7 cellular contexts compared by ENCODE assay signal in genomic region chr7:35253680-35254495, GRCh38. TPM values are rescaled to one million over a fixed set of nuclear protein-coding genes. Genes with fewer than 3 reads are reported as not detected.
DNase-seq lines count a peak whose midpoint lies in the region; ATAC-seq and TF ChIP-seq lines count a peak whose summit lies in the region.

TSS of gene TBX20 (minus strand) at chr7:35254100. CDS start at chr7:35253620, 480 bp downstream.

- intact Hi-C loops in spleen (cut with DNase I; ENCODE audit: low total_unique reads): no loop called here

- H3K4me1 ChIP-seq in adipocyte (ENCODE audit: control insufficient read depth, insufficient read depth, low read length): no peaks in the 10 kb centered on the region
- peaks cover 8% of the 10 kb centered on the region; the same call in 1 of the 2 replicates for H3K4me1 ChIP-seq in iPS-20b (ENCODE audit: insufficient read depth, low read length)
- peaks cover 5 to 41% (median 27%) of the 10 kb centered on the region in 6 donors for H3K4me1 ChIP-seq in spleen

- H3K27me3 ChIP-seq in adipocyte (replicated peaks; ENCODE audit: control insufficient read depth, insufficient read depth, low read length) (peaks cover 97% of the 10 kb centered on the region), iPS-20b (ENCODE audit: insufficient read depth, low read length) (peaks cover 100% of the 10 kb centered on the region), spleen (replicated peaks in 1 of 7) (peaks cover 15 to 100% (median 100%) of the 10 kb centered on the region in 7 donors)

- 2 to 9% (median 4%) methylated on average over 21 to 77 of the region's 77 CpGs for WGBS in spleen, 5 donors

- H3K27ac ChIP-seq in iPS-20b (ENCODE audit: low read length) (no peak within 1 kb of the TSS), spleen (no peak within 1 kb of the TSS)

- DNase-seq in M059J (ENCODE audit: low read depth) (peak; percentile 59), adipocyte (ENCODE audit: low read depth) (peak; percentile 58), spleen (peak; percentile 74), GM19240 (ENCODE audit: insufficient read length, low spot score) (no peak)

- no peaks in the 10 kb centered on the region for H3K36me3 ChIP-seq in adipocyte (ENCODE audit: control insufficient read depth, insufficient read depth, low read length, severe bottlenecking)
- no peaks in the 10 kb centered on the region for H3K36me3 ChIP-seq in iPS-20b (ENCODE audit: insufficient read depth, low read depth, low read length)
- H3K36me3 ChIP-seq in spleen: no peaks in the 10 kb centered on the region

- TF ChIP-seq CTCF in spleen (IDR thresholded peaks at IDR 0.05 in 8 of 11, conservative IDR thresholded peaks at IDR 0.05 in 3 of 11): no peak

- H3K9ac ChIP-seq in adipocyte (ENCODE audit: low read length): no peak within 1 kb of the TSS
- H3K9ac ChIP-seq in iPS-20b (ENCODE audit: low read depth, low read length): no peak within 1 kb of the TSS

- ATAC-seq in GM18511 (IDR thresholded peaks at IDR 0.05; ENCODE audit: unreplicated experiment): peak; percentile 55
- ATAC-seq in GM21825 (IDR thresholded peaks at IDR 0.05; ENCODE audit: unreplicated experiment): no peak

- TF ChIP-seq POLR2A in spleen (IDR thresholded peaks at IDR 0.05): no peak

- H3K9me3 ChIP-seq in adipocyte (ENCODE audit: control insufficient read depth, low read length) (peaks cover 16% of the 10 kb centered on the region), iPS-20b (ENCODE audit: insufficient read depth, low read depth, low read length) (no peaks in the 10 kb centered on the region), spleen (peaks cover 0 to 32% (median 0%) of the 10 kb centered on the region in 8 donors)

- H3K4me3 ChIP-seq in adipocyte (ENCODE audit: low read length) (peak within 1 kb of the TSS; percentile 69), iPS-20b (ENCODE audit: low read length) (peak within 1 kb of the TSS; percentile 66), spleen (peak within 1 kb of the TSS; percentile 23 to 70 (median 45))

RNA-seq across cellular contexts. Expression of gene TBX20, which starts in this region (rescaled TPM):
- 2.1 and 4.3 TPM in 2 replicates for total RNA-seq in M059J (2014; rRNA removed; shearing (Covaris generic))
- not detected for total RNA-seq in spleen
- polyA plus RNA-seq in spleen: not detected

Comparison
In these comparisons a context has a peak if more than half of its experiments do, and no peak if none do; other contexts are left out.
1. Peak in DNase-seq and H3K4me3 ChIP-seq in spleen; RNA of the gene not detected or under 1 TPM.